25 cellular contexts compared by ENCODE assay signal in the genomic region with DNA sequence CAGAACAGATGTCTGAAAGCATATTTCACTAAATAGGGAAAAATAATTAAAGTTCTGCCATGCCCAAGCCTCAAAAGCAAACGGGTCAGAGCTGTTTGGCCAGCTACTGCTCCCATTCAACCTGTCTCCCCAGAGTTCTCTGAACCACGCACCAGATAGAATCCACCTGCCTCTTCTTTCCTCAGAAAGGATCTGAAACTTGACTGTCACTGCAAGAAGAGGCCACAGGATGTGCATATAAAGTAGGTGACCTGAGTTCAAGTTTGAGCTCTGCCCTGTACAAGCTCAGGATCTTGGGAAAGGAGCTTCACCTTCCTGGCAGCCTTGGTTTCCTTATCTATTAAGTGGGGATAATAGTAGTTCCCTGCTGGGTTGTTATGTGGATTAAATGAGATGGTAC.
"Had no signal": no experiment of that assay in that cellular context is flagged by ENCODE, and none has a peak within 500 bp of the region (broad histone marks: within the 10 kb centered on the region; RNA-seq: fewer than 3 reads in every experiment).

No MANE protein-coding gene starts in this region.

- H3K36me3 ChIP-seq: MG63, SJSA1 had no signal

- H3K27me3 ChIP-seq: MG63, SJSA1 had no signal

- H2AFZ ChIP-seq: PC-9 had no signal

- DNase-seq: IMR-90; Karpas-422; KG1; MG63; NCI-H1092 treated with DMSO at 0.1 percent for 48 hours; NCI-H1436; NCI-H187; NCI-H2029; NCI-H2081 treated with DMSO at 0.1 percent for 48 hours; NCI-H2171; NCI-H226; NCI-H510A; NCI-H524 treated with DMSO at 0.1 percent for 48 hours; NCI-H69; NCI-H774; NK-92 treated with Interleukin-12 subunit alpha and Interleukin-12 subunit beta, amount 100 ng/mL, for 24 hours; OCI-M1; PC-9; Right ventricle myocardium superior; RPMI8226; SIG-M5 had no signal

- H3K27ac ChIP-seq: PC-9, SJSA1, SK-N-MC had no signal

- ATAC-seq: HepG2 had no signal

- H3K4me3 ChIP-seq: MG63, PC-9, SJSA1, SK-N-MC had no signal

- H3K9me3 ChIP-seq: MG63, SJSA1 had no signal

- FAIRE-seq: HepG2, RCC 7860 had no signal

- H3K4me2 ChIP-seq: PC-9 had no signal
